22 cellular contexts compared by ENCODE assay signal in the genomic region with DNA sequence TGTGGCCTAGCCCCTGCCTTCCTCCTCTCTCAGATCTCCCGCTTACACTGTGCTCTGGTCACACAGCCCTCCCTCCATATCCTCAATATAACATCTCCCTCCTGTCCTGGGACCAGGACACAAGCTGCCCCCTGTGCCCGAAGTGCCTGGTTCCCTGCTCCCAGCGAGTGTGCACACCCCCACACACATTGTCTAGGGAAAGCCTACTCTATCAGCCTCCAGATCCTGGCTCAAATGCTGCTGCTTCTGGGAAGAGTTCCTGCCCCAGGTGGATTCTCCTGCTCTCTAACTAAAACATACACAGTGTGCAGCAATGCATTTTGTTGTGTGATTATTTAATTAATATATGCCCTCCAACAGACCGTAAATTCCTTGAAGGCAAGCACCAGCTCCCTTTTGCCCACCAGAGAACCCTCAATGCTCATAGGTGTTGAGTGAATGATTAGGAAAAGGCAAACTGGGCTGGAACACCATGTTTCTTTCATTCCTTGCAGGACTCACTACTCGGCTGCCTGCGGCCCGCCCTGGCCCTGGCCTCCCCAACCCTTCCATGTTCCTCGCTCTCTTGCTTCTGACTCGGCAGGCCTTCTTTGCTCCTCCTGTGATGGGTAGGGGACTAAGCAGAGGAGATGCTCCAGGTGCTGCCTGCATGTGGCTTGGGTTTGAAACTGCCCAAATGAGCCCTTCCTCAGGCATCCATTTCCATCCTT.
"Had no signal": no experiment of that assay in that cellular context is flagged by ENCODE, and none has a peak within 500 bp of the region (broad histone marks: within the 10 kb centered on the region; RNA-seq: fewer than 3 reads in every experiment).

No MANE protein-coding gene starts in this region.

- H3K4me3 ChIP-seq: lower lobe of right lung, mucosa of descending colon, neural progenitor cell, prostate gland, right atrium auricular region, thyroid gland, upper lobe of right lung had no signal

- H3K9me3 ChIP-seq: lower lobe of right lung, mucosa of descending colon, prostate gland, right atrium auricular region, SK-N-SH, thyroid gland, upper lobe of right lung had no signal

- H3K4me1 Mint-ChIP-seq: neural progenitor cell had no signal

- H3K4me3 Mint-ChIP-seq: neural progenitor cell; stimulated activated naive CD8-positive, alpha-beta T cell treated with anti-CD3 and anti-CD28 coated beads, Interleukin-15, Interleukin-2, amounts not matched to agents 100 ng/mL and 50 ng/mL, for 24 hours had no signal

- H3K36me3 ChIP-seq: lower lobe of right lung, neural progenitor cell, prostate gland, right atrium auricular region, thyroid gland, upper lobe of right lung had no signal

- H3K27ac ChIP-seq: lower lobe of right lung, neural progenitor cell, prostate gland, right atrium auricular region, thyroid gland, upper lobe of right lung had no signal

- DNase-seq: activated CD4-positive, alpha-beta T cell treated with anti-CD3 and anti-CD28 coated beads for 48 hours; activated gamma-delta T cell treated with Interleukin-2 at 50 U/mL for 16 hours; activated T-cell treated with anti-CD3 and anti-CD28 coated beads for 4 hours; amygdala; cerebellar nuclear complex; cortex of kidney; foreskin fibroblast; kidney; lower lobe of right lung; mesendoderm; mucosa of descending colon; SK-N-SH; stimulated activated CD4-positive, alpha-beta T cell treated with anti-CD3 and anti-CD28 coated beads, Interleukin-4, amount 100 ng/mL, for 24 hours; substantia nigra; thyroid gland; upper lobe of right lung had no signal

- H3K27me3 ChIP-seq: neural progenitor cell, right atrium auricular region, thyroid gland, upper lobe of right lung had no signal

- H3K27ac Mint-ChIP-seq: activated naive CD4-positive, alpha-beta T cell treated with anti-CD3 and anti-CD28 coated beads, Interleukin-2, amount 50 U/mL, for 72 hours; neural progenitor cell; stimulated activated naive CD8-positive, alpha-beta T cell treated with anti-CD3 and anti-CD28 coated beads, Interleukin-15, Interleukin-2, amounts not matched to agents 100 ng/mL and 50 ng/mL, for 24 hours had no signal

- H3K27me3 Mint-ChIP-seq: stimulated activated naive CD8-positive, alpha-beta T cell treated with anti-CD3 and anti-CD28 coated beads, Interleukin-15, Interleukin-2, amounts not matched to agents 100 ng/mL and 50 ng/mL, for 24 hours had no signal

- ATAC-seq: activated naive CD4-positive, alpha-beta T cell treated with anti-CD3 and anti-CD28 coated beads, Interleukin-2, amount 50 U/mL, for 72 hours; left lobe of liver; lower lobe of right lung; mucosa of descending colon; upper lobe of right lung had no signal

- H3K4me1 ChIP-seq: lower lobe of right lung, prostate gland, thyroid gland, upper lobe of right lung had no signal
